In the genomic region with DNA sequence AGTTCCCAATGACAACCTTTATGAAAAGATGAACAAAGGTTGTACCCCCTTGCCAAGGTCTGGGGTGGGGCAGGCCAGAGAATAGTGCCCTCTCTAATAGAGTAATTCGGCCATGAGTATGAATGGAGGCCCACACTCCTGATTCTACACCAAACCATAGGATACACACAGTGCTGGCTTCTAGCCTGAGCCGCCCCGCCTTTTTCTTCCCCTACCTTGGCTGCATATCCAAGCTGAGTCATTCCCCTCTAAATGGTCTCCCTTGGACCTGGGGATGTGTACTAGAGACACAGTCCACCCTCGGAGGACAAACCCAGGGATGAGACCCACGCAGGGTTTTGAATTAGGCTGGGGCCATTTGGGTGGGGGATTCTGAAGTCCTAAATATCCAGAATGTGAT, we compare ENCODE assay signal across 15 cellular contexts.
"Had no signal": no experiment of that assay in that cellular context is flagged by ENCODE, and none has a peak within 500 bp of the region (broad histone marks: within the 10 kb centered on the region; RNA-seq: fewer than 3 reads in every experiment).

No MANE protein-coding gene starts in this region.

- H3K4me3 ChIP-seq: sigmoid colon, skin epidermis, testis, tibial nerve, upper lobe of right lung, vagina had no signal

- H3K27ac ChIP-seq: parathyroid adenoma, sigmoid colon, skin epidermis, testis, tibial nerve, upper lobe of right lung, vagina had no signal

- H3K9me3 ChIP-seq: sigmoid colon, testis, tibial nerve, upper lobe of right lung, vagina had no signal

- H3K27me3 ChIP-seq: sigmoid colon, testis, tibial nerve, upper lobe of right lung, vagina had no signal

- H3K4me1 ChIP-seq: parathyroid adenoma, sigmoid colon, testis, tibial nerve, upper lobe of right lung, vagina had no signal

- ATAC-seq: left lobe of liver; stimulated activated naive B cell treated with anti-CD40 and anti-IgM and Interleukin-4, amounts not matched to agents 10 μg/mL and 1 μg/mL and 100 μg/mL, for 72 hours; stimulated activated naive CD8-positive, alpha-beta T cell treated with anti-CD3 and anti-CD28 coated beads, Interleukin-15, amount 100 ng/mL, for 72 hours; upper lobe of right lung had no signal

- H3K36me3 ChIP-seq: sigmoid colon, tibial nerve, upper lobe of right lung, vagina had no signal

- DNase-seq: effector memory CD4-positive, alpha-beta T cell; islet precursor cell; naive B cell; sigmoid colon; stimulated activated CD4-positive, alpha-beta T cell treated with anti-CD3 and anti-CD28 coated beads, Interleukin-2, amount 100 ng/mL, for 24 hours; stimulated activated CD4-positive, alpha-beta T cell treated with anti-CD3 and anti-CD28 coated beads, Interleukin-4, amount 100 ng/mL, for 4 hours; stimulated activated naive B cell treated with anti-CD40 and anti-IgM and Interleukin-4, amounts not matched to agents 10 μg/mL and 1 μg/mL and 100 μg/mL, for 72 hours; stimulated activated naive CD8-positive, alpha-beta T cell treated with anti-CD3 and anti-CD28 coated beads, Interleukin-15, amount 100 ng/mL, for 72 hours; testis; upper lobe of right lung had no signal
